Comparison of ENCODE assay signal across 8 cellular contexts in the genomic region with DNA sequence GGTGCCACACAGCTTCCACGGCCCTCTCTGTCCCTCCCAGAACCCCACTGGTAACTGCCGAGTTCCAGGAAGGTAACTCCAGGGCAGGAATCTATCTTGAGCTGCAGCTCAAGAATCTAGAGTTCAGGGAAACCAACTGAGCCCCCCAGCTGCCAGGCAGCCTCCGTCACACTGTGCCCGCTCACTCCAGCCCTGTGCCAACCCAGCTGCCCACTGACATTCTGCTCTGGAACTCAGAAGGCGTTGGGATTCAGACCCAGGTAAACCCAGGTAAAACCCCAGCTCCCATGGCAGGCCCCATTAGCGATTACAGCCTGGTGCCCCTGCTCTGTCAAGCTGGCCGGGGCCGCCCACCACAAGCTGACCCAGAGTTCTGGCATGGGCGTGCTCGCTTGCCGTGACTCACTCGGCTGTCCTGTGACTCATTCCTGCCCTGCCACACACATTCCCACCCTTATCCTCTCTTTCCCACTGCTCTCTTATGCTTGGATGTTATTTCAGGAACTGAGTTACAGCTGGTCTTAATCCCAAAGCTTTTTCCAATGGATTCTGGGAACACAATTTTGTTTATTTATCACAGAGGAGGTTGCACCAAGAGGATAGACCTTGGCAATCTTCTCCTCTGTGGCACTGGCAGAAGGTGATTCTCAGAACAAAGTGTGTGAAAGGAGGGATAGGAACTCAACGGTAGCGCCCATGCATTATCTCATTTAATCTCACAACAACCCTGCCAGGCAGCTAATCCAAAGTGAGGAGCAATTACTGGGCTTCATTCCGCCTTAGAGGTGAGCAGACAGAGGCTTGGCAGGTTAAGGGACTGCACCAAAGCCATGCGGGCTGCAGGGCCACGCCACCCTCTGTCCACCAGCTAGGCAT. TPM values are rescaled to one million over a fixed set of nuclear protein-coding genes. Genes with fewer than 3 reads are reported as not detected.
A peak's percentile ranks its signal among the peaks of the same experiment; 100 is the strongest.
DNase-seq lines count a peak whose midpoint lies in the region; ATAC-seq, FAIRE-seq and TF ChIP-seq lines count a peak whose summit lies in the region.

No MANE protein-coding gene starts in this region.

- no peaks in the 10 kb centered on the region for H3K9me3 ChIP-seq in pancreas

- no peaks in the 10 kb centered on the region for H3K9me3 Mint-ChIP-seq in CD14-positive monocyte

- H3K27ac Mint-ChIP-seq in CD14-positive monocyte, result peak overlapping the region in 6 of 7 donors; percentile 19 to 77 (median 48)

- peaks cover 36 to 74% of the 10 kb centered on the region in 2 donors for H3K36me3 Mint-ChIP-seq in CD14-positive monocyte

- H3K4me3 ChIP-seq in fibroblast of the aortic adventitia (ENCODE audit: low read depth, low read length), result no peak overlapping the region
- no peak overlapping the region for H3K4me3 ChIP-seq in pancreas

- intact Hi-C loops in CD14-positive monocyte (cut with micrococcal nuclease), result no loop called here
- intact Hi-C loops in pancreas (cut with DNase I), result no loop called here

- TF ChIP-seq CTCF in CD14-positive monocyte (IDR thresholded peaks at IDR 0.05) (no peak), fibroblast of the aortic adventitia (IDR thresholded peaks at IDR 0.05; ENCODE audit: insufficient read depth, low read length) (no peak), pancreas (IDR thresholded peaks at IDR 0.05) (no peak)

- ATAC-seq in pancreas (peak; percentile 63 to 85 (median 82)), GM18858 (IDR thresholded peaks at IDR 0.05; ENCODE audit: unreplicated experiment) (no peak), GM19463 (IDR thresholded peaks at IDR 0.05; ENCODE audit: unreplicated experiment) (no peak), GM18517 (IDR thresholded peaks at IDR 0.05; ENCODE audit: unreplicated experiment) (no peak), HG03108 (IDR thresholded peaks at IDR 0.05; ENCODE audit: unreplicated experiment) (no peak)

- in situ Hi-C loops in SK-MEL-5 (cut with HindIII; ENCODE audit: low pct_unique_long_range_greater_than_20kb, low sequenced_read_pairs), result no loop called here

- H3K4me1 ChIP-seq in pancreas, result peaks cover 0 to 5% (median 0%) of the 10 kb centered on the region in 3 donors

- H3K4me3 Mint-ChIP-seq in CD14-positive monocyte, result no peak overlapping the region

- FAIRE-seq in pancreas (lab: Jason Lieb, UNC), result no peak

- H3K27ac ChIP-seq in pancreas, result peak overlapping the region in 1 of 4 donors; percentile 22

- peaks cover 41% of the 10 kb centered on the region for H3K4me1 Mint-ChIP-seq in CD14-positive monocyte

- H3K27me3 Mint-ChIP-seq in CD14-positive monocyte (ENCODE audit: low read depth in 3 of 3), result no peaks in the 10 kb centered on the region

- 65 to 72% methylated on average over 17 of the region's 17 CpGs for WGBS in pancreas, 2 donors

- no peaks in the 10 kb centered on the region for H3K36me3 ChIP-seq in pancreas

- H3K27me3 ChIP-seq in pancreas, result no peaks in the 10 kb centered on the region

- no peak for DNase-seq in CD14-positive monocyte (ENCODE audit: low spot score)
- DNase-seq in SK-MEL-5 (ENCODE audit: low read depth, low spot score), result peak; percentile 57
- DNase-seq in fibroblast of the aortic adventitia (ENCODE audit: low read depth), result peak; percentile 96
- DNase-seq in pancreas, result peak in 3 of 6 donors; percentile 14 to 51 (median 47)

RNA-seq across cellular contexts. Expression of a gene that starts 33.2 kb away (rescaled TPM):
- polyA plus RNA-seq in CD14-positive monocyte, result 1 to 10 TPM; 2.6 to 3.5 TPM
- 1.3 and 1.6 TPM in 2 replicates for total RNA-seq in SK-MEL-5 (2014; rRNA removed; shearing (Covaris generic))
- 0.41 and 0.81 TPM in 2 replicates for polyA plus RNA-seq in SK-MEL-5 (2015; cell fraction: cytosol; rRNA removed)
- 1.5 and 2.6 TPM in 2 replicates for polyA plus RNA-seq in SK-MEL-5 (2015; cell fraction: nucleus; rRNA removed)
- 19.3 and 63.4 TPM in 2 replicates for total RNA-seq in fibroblast of the aortic adventitia (ENCODE audit: low replicate concordance)
- 1 to 10 TPM in 5 of 6 donors, under 1 TPM in 1; 0.98 to 4.5 (median 2.5) TPM for total RNA-seq in pancreas
- polyA plus RNA-seq in pancreas, result 1 to 10 TPM in 1 of 2 donors, under 1 TPM in 1; 0.54 to 1.5 TPM

RNA-seq across cellular contexts. Expression of a gene that starts 51.6 kb away (rescaled TPM):
- polyA plus RNA-seq in CD14-positive monocyte (10 to 100 TPM; 31.1 to 43.1 TPM), pancreas (10 to 100 TPM; 15.1 to 22.9 TPM)
- 49.2 and 57.5 TPM in 2 replicates for total RNA-seq in SK-MEL-5 (2014; rRNA removed; shearing (Covaris generic))
- 30.6 and 43.0 TPM in 2 replicates for polyA plus RNA-seq in SK-MEL-5 (2015; cell fraction: cytosol; rRNA removed)
- polyA plus RNA-seq in SK-MEL-5 (2015; cell fraction: nucleus; rRNA removed), result 11.6 and 11.7 TPM in 2 replicates
- total RNA-seq in fibroblast of the aortic adventitia (ENCODE audit: low replicate concordance) (8.5 and 47.2 TPM in 2 replicates), pancreas (10 to 100 TPM in 4 of 6 donors, 1 to 10 TPM in 2; 8.8 to 16.6 (median 12.8) TPM)

Comparison
In these comparisons a context has a peak if more than half of its experiments do, and no peak if none do; other contexts are left out.
1. ATAC-seq: peak in pancreas (4 of 4); none in GM18858 (single experiment), GM19463 (single experiment), GM18517 (single experiment) and HG03108 (single experiment).